Comparison of ENCODE assay signal across 5 cellular contexts in the genomic region with DNA sequence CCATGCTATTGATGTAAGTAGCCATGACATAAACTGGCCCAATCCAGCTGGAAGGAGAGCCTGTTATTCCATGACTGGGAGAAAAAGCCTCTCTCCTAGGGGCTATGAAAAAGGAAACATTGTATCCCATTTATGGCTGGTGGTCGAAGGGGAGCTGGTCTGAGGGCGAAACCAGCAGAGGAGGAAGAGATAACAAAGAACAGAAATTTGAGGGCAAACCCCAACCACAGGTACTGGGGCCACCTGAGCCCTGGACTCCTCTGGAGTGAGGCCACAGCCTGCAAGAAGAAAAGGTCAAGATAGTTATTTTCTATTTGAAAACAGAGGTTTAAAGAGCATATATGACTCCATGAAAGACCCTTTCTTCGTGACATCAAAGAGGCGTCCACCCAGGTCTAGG.
"Had no signal": no experiment of that assay in that cellular context is flagged by ENCODE, and none has a peak within 500 bp of the region (broad histone marks: within the 10 kb centered on the region; RNA-seq: fewer than 3 reads in every experiment).

No MANE protein-coding gene starts in this region.

- H3K36me3 Mint-ChIP-seq: IgD-negative memory B cell had no signal

- H3K27ac Mint-ChIP-seq: IgD-negative memory B cell had no signal

- H3K27ac ChIP-seq: HL-60 had no signal

- H3K4me1 Mint-ChIP-seq: IgD-negative memory B cell had no signal

- H3K4me3 ChIP-seq: K562 had no signal

- ATAC-seq: HepG2, K562 had no signal

- DNase-seq: KBM-7 had no signal

- H3K4me3 Mint-ChIP-seq: IgD-negative memory B cell had no signal
